In genomic region chr2:172556284-172557033, GRCh38 we compare ENCODE assay signal across 8 cellular contexts. TPM values are rescaled to one million over a fixed set of nuclear protein-coding genes. Genes with fewer than 3 reads are reported as not detected.
DNase-seq lines count a peak whose midpoint lies in the region; ATAC-seq lines count a peak whose summit lies in the region.

No MANE protein-coding gene starts in this region.

- ATAC-seq in GM18861 (IDR thresholded peaks at IDR 0.05; ENCODE audit: unreplicated experiment) (peak; percentile 57), HG03064 (IDR thresholded peaks at IDR 0.05; ENCODE audit: low read depth, unreplicated experiment) (peak; percentile 74)

- peak overlapping the region; percentile 92 for H3K27ac ChIP-seq in mesodermal cell (ENCODE audit: low read depth, low read length, severe bottlenecking)

- H3K4me1 ChIP-seq in mesodermal cell (ENCODE audit: control insufficient read depth, insufficient read depth, low read length, poor library complexity, severe bottlenecking), result peaks cover 3% of the 10 kb centered on the region

- DNase-seq in AG08396 (ENCODE audit: low spot score) (peak; percentile 60), NCI-H524 treated with DMSO at 0.1 percent for 48 hours (lab: John Stamatoyannopoulos, UW) (peak; percentile 3)
- peak; percentile 69 to 75 for DNase-seq in activated CD4-positive, alpha-beta T cell treated with anti-CD3 and anti-CD28 coated beads, Interleukin-2, amount 50 U/mL, for 48 hours
- DNase-seq in effector CD8-positive, alpha-beta T cell (lab: John Stamatoyannopoulos, UW), result peak; percentile 36
- DNase-seq in stimulated activated CD8-positive, alpha-beta memory T cell treated with anti-CD3 and anti-CD28 coated beads, Interleukin-2, amount 100 ng/mL, for 48 hours (ENCODE audit: low read depth in 2 of 2), result peak; percentile 46 to 57

- H3K9me3 ChIP-seq in mesodermal cell (ENCODE audit: control insufficient read depth, low read length), result peaks cover 2% of the 10 kb centered on the region

- WGBS in mesodermal cell (ENCODE audit: insufficient coverage in 2 of 2), 2 experiments, result 0% methylated on average over 39 to 44 of the region's 52 CpGs

- peaks cover 11% of the 10 kb centered on the region for H3K36me3 ChIP-seq in mesodermal cell (ENCODE audit: control insufficient read depth, insufficient read depth, low read length)

- peak overlapping the region; percentile 80 for H3K4me3 ChIP-seq in mesodermal cell (ENCODE audit: extremely low read depth, insufficient read depth, low read length, poor library complexity, severe bottlenecking)

RNA-seq across cellular contexts. Expression of gene PDK1, which starts 0.6 kb away (rescaled TPM):
- 16.9 TPM for polyA plus RNA-seq in mesodermal cell (2013, experiment 1 of 2)
- 18.0 TPM for polyA plus RNA-seq in mesodermal cell (2013, experiment 2 of 2)

Comparison
In these comparisons a context has a peak if more than half of its experiments do, and no peak if none do; other contexts are left out.
1. Peak in every context shown above with its lines: DNase-seq, ATAC-seq, H3K4me3 ChIP-seq and H3K27ac ChIP-seq.
2. DNase-seq: peak in every context shown above with its lines; median percentile 72 in activated CD4-positive, alpha-beta T cell treated with anti-CD3 and anti-CD28 coated beads, Interleukin-2, amount 50 U/mL, for 48 hours; 60 in AG08396; 52 in stimulated activated CD8-positive, alpha-beta memory T cell treated with anti-CD3 and anti-CD28 coated beads, Interleukin-2, amount 100 ng/mL, for 48 hours; 36 in effector CD8-positive, alpha-beta T cell; 3 in NCI-H524 treated with DMSO at 0.1 percent for 48 hours.